In the genomic region with DNA sequence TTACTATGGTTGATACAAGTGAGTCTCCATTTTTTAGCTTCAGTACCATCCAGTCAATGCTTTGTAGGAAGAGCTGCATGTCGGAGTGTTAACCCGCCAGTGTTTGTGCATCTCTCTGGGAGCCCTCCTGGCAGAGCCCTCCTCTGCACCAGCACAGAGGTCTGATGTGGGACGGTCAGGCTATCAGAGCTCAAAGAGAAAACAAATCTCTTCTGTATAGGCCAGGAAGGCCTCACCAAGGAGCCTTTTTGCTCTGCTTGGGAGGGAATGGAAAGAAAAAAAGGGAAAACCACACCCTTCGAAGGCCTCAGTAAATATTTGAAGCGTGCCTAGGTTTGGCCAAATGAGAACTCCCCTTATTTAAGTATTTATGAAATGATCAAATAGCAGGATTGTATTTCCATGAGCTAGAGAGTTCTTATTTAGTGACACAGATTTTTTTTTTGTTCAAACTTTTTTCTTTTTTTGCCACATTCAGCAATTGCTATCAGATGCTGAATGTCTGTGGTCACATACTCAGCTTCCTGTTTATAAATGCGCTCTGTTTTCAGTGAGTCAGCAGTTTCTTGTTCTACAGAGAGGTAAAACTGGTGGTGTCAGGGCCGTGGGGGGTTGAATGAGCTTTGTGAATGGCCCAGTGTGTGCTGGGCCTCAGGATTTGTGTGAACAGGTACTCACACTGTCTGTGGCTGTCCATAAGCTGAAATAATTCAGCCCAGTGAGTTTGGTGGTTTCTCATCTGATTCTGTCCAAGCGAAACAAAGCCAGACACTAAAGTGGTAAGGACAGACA, we compare ENCODE assay signal across 1 cellular context.
A peak's percentile ranks its signal among the peaks of the same experiment; 100 is the strongest.
TF ChIP-seq lines count a peak whose summit lies in the region.

No MANE protein-coding gene starts in this region.

TF ChIP-seq in K562, 482 proteins besides CTCF, POLR2A, EP300 and RAD21 (continued from another document and continues in another):
- TF ChIP-seq, protein P1, sequence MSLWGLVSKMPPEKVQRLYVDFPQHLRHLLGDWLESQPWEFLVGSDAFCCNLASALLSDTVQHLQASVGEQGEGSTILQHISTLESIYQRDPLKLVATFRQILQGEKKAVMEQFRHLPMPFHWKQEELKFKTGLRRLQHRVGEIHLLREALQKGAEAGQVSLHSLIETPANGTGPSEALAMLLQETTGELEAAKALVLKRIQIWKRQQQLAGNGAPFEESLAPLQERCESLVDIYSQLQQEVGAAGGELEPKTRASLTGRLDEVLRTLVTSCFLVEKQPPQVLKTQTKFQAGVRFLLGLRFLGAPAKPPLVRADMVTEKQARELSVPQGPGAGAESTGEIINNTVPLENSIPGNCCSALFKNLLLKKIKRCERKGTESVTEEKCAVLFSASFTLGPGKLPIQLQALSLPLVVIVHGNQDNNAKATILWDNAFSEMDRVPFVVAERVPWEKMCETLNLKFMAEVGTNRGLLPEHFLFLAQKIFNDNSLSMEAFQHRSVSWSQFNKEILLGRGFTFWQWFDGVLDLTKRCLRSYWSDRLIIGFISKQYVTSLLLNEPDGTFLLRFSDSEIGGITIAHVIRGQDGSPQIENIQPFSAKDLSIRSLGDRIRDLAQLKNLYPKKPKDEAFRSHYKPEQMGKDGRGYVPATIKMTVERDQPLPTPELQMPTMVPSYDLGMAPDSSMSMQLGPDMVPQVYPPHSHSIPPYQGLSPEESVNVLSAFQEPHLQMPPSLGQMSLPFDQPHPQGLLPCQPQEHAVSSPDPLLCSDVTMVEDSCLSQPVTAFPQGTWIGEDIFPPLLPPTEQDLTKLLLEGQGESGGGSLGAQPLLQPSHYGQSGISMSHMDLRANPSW (CRISPR knock-in tag; IDR thresholded peaks at IDR 0.05), result no peak
- TF ChIP-seq, protein P2, sequence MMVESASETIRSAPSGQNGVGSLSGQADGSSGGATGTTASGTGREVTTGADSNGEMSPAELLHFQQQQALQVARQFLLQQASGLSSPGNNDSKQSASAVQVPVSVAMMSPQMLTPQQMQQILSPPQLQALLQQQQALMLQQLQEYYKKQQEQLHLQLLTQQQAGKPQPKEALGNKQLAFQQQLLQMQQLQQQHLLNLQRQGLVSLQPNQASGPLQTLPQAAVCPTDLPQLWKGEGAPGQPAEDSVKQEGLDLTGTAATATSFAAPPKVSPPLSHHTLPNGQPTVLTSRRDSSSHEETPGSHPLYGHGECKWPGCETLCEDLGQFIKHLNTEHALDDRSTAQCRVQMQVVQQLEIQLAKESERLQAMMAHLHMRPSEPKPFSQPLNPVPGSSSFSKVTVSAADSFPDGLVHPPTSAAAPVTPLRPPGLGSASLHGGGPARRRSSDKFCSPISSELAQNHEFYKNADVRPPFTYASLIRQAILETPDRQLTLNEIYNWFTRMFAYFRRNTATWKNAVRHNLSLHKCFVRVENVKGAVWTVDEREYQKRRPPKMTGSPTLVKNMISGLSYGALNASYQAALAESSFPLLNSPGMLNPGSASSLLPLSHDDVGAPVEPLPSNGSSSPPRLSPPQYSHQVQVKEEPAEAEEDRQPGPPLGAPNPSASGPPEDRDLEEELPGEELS (CRISPR knock-in tag; IDR thresholded peaks at IDR 0.05; ENCODE audit: borderline replicate concordance), result no peak
- TF ChIP-seq, protein P3, sequence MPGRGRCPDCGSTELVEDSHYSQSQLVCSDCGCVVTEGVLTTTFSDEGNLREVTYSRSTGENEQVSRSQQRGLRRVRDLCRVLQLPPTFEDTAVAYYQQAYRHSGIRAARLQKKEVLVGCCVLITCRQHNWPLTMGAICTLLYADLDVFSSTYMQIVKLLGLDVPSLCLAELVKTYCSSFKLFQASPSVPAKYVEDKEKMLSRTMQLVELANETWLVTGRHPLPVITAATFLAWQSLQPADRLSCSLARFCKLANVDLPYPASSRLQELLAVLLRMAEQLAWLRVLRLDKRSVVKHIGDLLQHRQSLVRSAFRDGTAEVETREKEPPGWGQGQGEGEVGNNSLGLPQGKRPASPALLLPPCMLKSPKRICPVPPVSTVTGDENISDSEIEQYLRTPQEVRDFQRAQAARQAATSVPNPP (IDR thresholded peaks at IDR 0.05; ENCODE audit: borderline replicate concordance, insufficient read depth, insufficient read length), result no peak
- peak; percentile 80 for TF ChIP-seq SOX6 (IDR thresholded peaks at IDR 0.05)
- TF ChIP-seq ZNF384 (IDR thresholded peaks at IDR 0.05; ENCODE audit: low read depth, low read length), result peak; percentile 91
- peak; percentile 89 for TF ChIP-seq ARID1B (IDR thresholded peaks at IDR 0.05)
- no peak for TF ChIP-seq SRSF1 (IDR thresholded peaks at IDR 0.05; ENCODE audit: low read depth, low read length)
- TF ChIP-seq ZNF77 (CRISPR knock-in tag; IDR thresholded peaks at IDR 0.05), result no peak
- no peak for TF ChIP-seq SRSF3 (IDR thresholded peaks at IDR 0.05; ENCODE audit: insufficient read depth, low read length)
- TF ChIP-seq HSF4 (CRISPR knock-in tag; IDR thresholded peaks at IDR 0.05; ENCODE audit: borderline replicate concordance), result no peak
- peak; percentile 65 for TF ChIP-seq GABPA (tag; conservative IDR thresholded peaks at IDR 0.05; ENCODE audit: low read depth)
- no peak for TF ChIP-seq HEY1 (CRISPR knock-in tag; IDR thresholded peaks at IDR 0.05; ENCODE audit: borderline replicate concordance)
- no peak for TF ChIP-seq ZNF778 (CRISPR knock-in tag; IDR thresholded peaks at IDR 0.05)
- no peak for TF ChIP-seq SUPT5H (IDR thresholded peaks at IDR 0.05)
- TF ChIP-seq NR3C1 (CRISPR knock-in tag; IDR thresholded peaks at IDR 0.05), result no peak
- TF ChIP-seq HOXB6 (CRISPR knock-in tag; IDR thresholded peaks at IDR 0.05; ENCODE audit: borderline replicate concordance), result no peak
- no peak for TF ChIP-seq TAF15 (IDR thresholded peaks at IDR 0.05; ENCODE audit: low read depth, low read length)
- TF ChIP-seq ATF1 (CRISPR knock-in tag; IDR thresholded peaks at IDR 0.05), result no peak
- peak; percentile 63; the same call in 1 of the 2 replicates for TF ChIP-seq ATF1 (tag; IDR thresholded peaks at IDR 0.05)
- no peak for TF ChIP-seq TFAM (CRISPR knock-in tag; conservative IDR thresholded peaks at IDR 0.05)
- TF ChIP-seq ETV5 (CRISPR knock-in tag; IDR thresholded peaks at IDR 0.05; ENCODE audit: low read depth), result peak; percentile 81
- TF ChIP-seq, protein P4, sequence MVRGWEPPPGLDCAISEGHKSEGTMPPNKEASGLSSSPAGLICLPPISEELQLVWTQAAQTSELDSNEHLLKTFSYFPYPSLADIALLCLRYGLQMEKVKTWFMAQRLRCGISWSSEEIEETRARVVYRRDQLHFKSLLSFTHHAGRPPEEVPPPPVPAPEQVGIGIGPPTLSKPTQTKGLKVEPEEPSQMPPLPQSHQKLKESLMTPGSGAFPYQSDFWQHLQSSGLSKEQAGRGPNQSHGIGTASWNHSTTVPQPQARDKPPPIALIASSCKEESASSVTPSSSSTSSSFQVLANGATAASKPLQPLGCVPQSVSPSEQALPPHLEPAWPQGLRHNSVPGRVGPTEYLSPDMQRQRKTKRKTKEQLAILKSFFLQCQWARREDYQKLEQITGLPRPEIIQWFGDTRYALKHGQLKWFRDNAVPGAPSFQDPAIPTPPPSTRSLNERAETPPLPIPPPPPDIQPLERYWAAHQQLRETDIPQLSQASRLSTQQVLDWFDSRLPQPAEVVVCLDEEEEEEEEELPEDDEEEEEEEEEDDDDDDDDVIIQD (CRISPR knock-in tag; IDR thresholded peaks at IDR 0.05), result no peak
- TF ChIP-seq BRF1 (IDR thresholded peaks at IDR 0.05; ENCODE audit: borderline replicate concordance, extremely low read depth, insufficient read length), result no peak
- TF ChIP-seq EZH2 (IDR thresholded peaks at IDR 0.05; ENCODE audit: borderline replicate concordance, low read depth, low read length), result no peak
- no peak for TF ChIP-seq ZNF507 (tag; conservative IDR thresholded peaks at IDR 0.05)
- TF ChIP-seq, protein P5, sequence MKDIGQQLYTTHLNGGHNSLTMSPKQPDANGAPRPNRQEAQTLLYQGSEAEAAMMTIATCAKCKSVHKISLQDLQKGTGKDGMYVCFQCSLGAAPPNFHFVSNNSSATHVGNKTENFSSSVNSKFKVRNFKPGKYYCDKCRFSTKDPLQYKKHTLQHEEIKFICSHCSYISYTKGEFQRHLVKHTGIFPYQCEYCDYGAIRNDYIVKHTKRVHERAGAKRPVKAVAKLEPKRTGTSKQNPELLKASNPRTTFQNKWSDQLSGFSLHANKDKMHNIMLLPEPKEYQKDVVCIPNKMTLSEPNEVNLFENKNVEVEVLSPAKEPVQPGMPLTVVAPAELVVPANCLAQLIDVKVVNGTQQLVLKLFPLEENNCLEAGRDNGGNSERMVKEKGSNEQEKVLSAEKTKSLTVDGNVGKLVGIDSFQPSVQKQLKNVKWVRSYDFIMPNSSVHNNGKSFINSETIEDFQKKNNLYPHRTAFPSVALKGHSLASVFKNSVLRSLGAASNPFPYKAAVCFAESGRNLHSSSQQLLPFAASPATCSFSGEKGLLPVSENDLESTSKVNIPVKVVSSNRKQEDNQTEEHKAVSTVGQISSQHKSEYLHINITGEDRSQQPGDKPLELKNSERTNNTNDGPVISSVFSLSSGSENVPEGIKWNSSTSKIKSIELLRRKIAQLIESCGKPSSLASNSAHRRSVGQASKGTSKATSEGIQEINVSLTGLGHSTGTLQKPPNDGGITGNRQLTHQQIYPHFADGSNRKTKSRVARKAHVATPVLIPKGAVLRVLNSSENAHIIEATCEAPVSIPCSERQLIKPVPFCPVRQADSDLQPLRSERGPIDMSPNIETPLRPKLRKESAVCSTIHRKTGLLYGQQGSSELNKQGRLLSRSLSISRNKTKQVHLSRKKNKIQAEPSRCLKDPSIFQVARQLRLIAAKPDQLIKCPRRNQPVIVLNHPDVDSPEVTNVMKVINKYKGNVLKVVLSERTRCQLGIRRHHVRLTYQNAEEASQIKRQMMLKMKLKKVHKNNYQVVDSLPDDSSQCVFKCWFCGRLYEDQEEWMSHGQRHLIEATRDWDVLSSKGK (CRISPR knock-in tag; IDR thresholded peaks at IDR 0.05), result no peak
- no peak for TF ChIP-seq PHB2 (IDR thresholded peaks at IDR 0.05; ENCODE audit: low read depth)
- TF ChIP-seq, protein P6, sequence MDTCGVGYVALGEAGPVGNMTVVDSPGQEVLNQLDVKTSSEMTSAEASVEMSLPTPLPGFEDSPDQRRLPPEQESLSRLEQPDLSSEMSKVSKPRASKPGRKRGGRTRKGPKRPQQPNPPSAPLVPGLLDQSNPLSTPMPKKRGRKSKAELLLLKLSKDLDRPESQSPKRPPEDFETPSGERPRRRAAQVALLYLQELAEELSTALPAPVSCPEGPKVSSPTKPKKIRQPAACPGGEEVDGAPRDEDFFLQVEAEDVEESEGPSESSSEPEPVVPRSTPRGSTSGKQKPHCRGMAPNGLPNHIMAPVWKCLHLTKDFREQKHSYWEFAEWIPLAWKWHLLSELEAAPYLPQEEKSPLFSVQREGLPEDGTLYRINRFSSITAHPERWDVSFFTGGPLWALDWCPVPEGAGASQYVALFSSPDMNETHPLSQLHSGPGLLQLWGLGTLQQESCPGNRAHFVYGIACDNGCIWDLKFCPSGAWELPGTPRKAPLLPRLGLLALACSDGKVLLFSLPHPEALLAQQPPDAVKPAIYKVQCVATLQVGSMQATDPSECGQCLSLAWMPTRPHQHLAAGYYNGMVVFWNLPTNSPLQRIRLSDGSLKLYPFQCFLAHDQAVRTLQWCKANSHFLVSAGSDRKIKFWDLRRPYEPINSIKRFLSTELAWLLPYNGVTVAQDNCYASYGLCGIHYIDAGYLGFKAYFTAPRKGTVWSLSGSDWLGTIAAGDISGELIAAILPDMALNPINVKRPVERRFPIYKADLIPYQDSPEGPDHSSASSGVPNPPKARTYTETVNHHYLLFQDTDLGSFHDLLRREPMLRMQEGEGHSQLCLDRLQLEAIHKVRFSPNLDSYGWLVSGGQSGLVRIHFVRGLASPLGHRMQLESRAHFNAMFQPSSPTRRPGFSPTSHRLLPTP (IDR thresholded peaks at IDR 0.05; ENCODE audit: borderline replicate concordance, extremely low read depth, insufficient read length), result no peak
- TF ChIP-seq ZNF408 (CRISPR knock-in tag; IDR thresholded peaks at IDR 0.05; ENCODE audit: low read depth), result no peak
- peak; percentile 72 for TF ChIP-seq ELF1 (tag; IDR thresholded peaks at IDR 0.05)
- TF ChIP-seq PTRF (tag; IDR thresholded peaks at IDR 0.05), result 0 out of 2 replicates have a peak, but pooled peaks have one; percentile 20
- no peak for TF ChIP-seq KHSRP (IDR thresholded peaks at IDR 0.05)
- no peak for TF ChIP-seq RBM15 (IDR thresholded peaks at IDR 0.05; ENCODE audit: insufficient read depth, low read length)
- no peak for TF ChIP-seq FOXA3 (CRISPR knock-in tag; conservative IDR thresholded peaks at IDR 0.05 in 1 of 2, IDR thresholded peaks at IDR 0.05 in 1 of 2)
- TF ChIP-seq SIN3A (IDR thresholded peaks at IDR 0.05; ENCODE audit: borderline replicate concordance in 2 of 2, control insufficient read depth in 1 of 2, low read depth in 2 of 2, low read length in 2 of 2), result no peak
- TF ChIP-seq, protein P7, sequence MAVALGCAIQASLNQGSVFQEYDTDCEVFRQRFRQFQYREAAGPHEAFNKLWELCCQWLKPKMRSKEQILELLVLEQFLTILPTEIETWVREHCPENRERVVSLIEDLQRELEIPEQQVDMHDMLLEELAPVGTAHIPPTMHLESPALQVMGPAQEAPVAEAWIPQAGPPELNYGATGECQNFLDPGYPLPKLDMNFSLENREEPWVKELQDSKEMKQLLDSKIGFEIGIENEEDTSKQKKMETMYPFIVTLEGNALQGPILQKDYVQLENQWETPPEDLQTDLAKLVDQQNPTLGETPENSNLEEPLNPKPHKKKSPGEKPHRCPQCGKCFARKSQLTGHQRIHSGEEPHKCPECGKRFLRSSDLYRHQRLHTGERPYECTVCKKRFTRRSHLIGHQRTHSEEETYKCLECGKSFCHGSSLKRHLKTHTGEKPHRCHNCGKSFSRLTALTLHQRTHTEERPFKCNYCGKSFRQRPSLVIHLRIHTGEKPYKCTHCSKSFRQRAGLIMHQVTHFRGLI (CRISPR knock-in tag; IDR thresholded peaks at IDR 0.05), result no peak
- peak; percentile 79 for TF ChIP-seq TAF9B (IDR thresholded peaks at IDR 0.05; ENCODE audit: partially characterized antibody)
- no peak for TF ChIP-seq ZZZ3 (IDR thresholded peaks at IDR 0.05)
- TF ChIP-seq ETV1 (tag; conservative IDR thresholded peaks at IDR 0.05; ENCODE audit: low read depth), result peak; percentile 95
- no peak for TF ChIP-seq ZNF717 (CRISPR knock-in tag; IDR thresholded peaks at IDR 0.05)
- TF ChIP-seq, protein P8, sequence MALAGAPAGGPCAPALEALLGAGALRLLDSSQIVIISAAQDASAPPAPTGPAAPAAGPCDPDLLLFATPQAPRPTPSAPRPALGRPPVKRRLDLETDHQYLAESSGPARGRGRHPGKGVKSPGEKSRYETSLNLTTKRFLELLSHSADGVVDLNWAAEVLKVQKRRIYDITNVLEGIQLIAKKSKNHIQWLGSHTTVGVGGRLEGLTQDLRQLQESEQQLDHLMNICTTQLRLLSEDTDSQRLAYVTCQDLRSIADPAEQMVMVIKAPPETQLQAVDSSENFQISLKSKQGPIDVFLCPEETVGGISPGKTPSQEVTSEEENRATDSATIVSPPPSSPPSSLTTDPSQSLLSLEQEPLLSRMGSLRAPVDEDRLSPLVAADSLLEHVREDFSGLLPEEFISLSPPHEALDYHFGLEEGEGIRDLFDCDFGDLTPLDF (CRISPR knock-in tag; IDR thresholded peaks at IDR 0.05), result no peak
- peak; percentile 78 for TF ChIP-seq SMAD4 (CRISPR knock-in tag; conservative IDR thresholded peaks at IDR 0.05)
- TF ChIP-seq NCOA6 (IDR thresholded peaks at IDR 0.05), result no peak
- TF ChIP-seq NFATC3 (IDR thresholded peaks at IDR 0.05), result no peak
- TF ChIP-seq, protein P9, sequence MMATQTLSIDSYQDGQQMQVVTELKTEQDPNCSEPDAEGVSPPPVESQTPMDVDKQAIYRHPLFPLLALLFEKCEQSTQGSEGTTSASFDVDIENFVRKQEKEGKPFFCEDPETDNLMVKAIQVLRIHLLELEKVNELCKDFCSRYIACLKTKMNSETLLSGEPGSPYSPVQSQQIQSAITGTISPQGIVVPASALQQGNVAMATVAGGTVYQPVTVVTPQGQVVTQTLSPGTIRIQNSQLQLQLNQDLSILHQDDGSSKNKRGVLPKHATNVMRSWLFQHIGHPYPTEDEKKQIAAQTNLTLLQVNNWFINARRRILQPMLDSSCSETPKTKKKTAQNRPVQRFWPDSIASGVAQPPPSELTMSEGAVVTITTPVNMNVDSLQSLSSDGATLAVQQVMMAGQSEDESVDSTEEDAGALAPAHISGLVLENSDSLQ (IDR thresholded peaks at IDR 0.05), result 0 out of 2 replicates have a peak, but pooled peaks have one; percentile 27
- TF ChIP-seq SRSF9 (IDR thresholded peaks at IDR 0.05; ENCODE audit: borderline replicate concordance, low read depth, low read length), result no peak
